Comparison of ENCODE assay signal across 19 cellular contexts in genomic region chr11:74452366-74452765, GRCh38. TPM values are rescaled to one million over a fixed set of nuclear protein-coding genes. Genes with fewer than 3 reads are reported as not detected.
"Had no signal": no experiment of that assay in that cellular context is flagged by ENCODE, and none has a peak within 500 bp of the region (broad histone marks: within the 10 kb centered on the region; RNA-seq: fewer than 3 reads in every experiment).

No MANE protein-coding gene starts in this region.

- H3K36me3 ChIP-seq: prostate gland, sigmoid colon, thyroid gland had no signal

- H3K27me3 ChIP-seq: dorsolateral prefrontal cortex, sigmoid colon, thyroid gland had no signal

- H2AFZ ChIP-seq: parathyroid adenoma had no signal

- H3K9ac ChIP-seq: parathyroid adenoma had no signal

- H3K4me1 ChIP-seq: parathyroid adenoma had no signal

- H3K9me3 ChIP-seq: lower lobe of right lung, prostate gland, sigmoid colon, thyroid gland had no signal

- H3K4me3 ChIP-seq: dorsolateral prefrontal cortex, lower lobe of right lung, prostate gland, sigmoid colon, skin epidermis, thyroid gland had no signal

- DNase-seq: dorsolateral prefrontal cortex; effector CD4-positive, alpha-beta T cell; hypothalamus; immature natural killer cell; left ventricle myocardium superior; lower lobe of right lung; right cardiac atrium; sigmoid colon; stimulated activated CD4-positive, alpha-beta T cell treated with anti-CD3 and anti-CD28 coated beads, Interleukin-15, amount 100 ng/mL, for 24 hours; stimulated activated CD4-positive, alpha-beta T cell treated with anti-CD3 and anti-CD28 coated beads, Interleukin-2, amount 100 ng/mL, for 48 hours; stimulated activated naive CD4-positive, alpha-beta T cell; stimulated activated naive CD8-positive, alpha-beta T cell treated with anti-CD3 and anti-CD28 coated beads, Interleukin-15, amount 100 ng/mL, for 72 hours; thyroid gland; trophoblast cell had no signal

- H3K27ac ChIP-seq: dorsolateral prefrontal cortex, lower lobe of right lung, parathyroid adenoma, prostate gland, sigmoid colon, skin epidermis, thyroid gland had no signal

- ATAC-seq: left ventricle myocardium superior; lower lobe of right lung; natural killer cell treated with Interleukin-12 subunit alpha and Interleukin-12 subunit beta and Interleukin-15 and Interleukin-18, amount 100 ng/mL, for 72 hours; right cardiac atrium; stimulated activated naive CD8-positive, alpha-beta T cell treated with anti-CD3 and anti-CD28 coated beads, Interleukin-15, amount 100 ng/mL, for 72 hours had no signal

- H3K79me2 ChIP-seq: parathyroid adenoma had no signal

RNA-seq across cellular contexts. Expression of gene KCNE3, which starts 15.0 kb away (rescaled TPM):
- polyA plus RNA-seq: keratinocyte had no signal
